ENCODE assay signal across 8 cellular contexts in the genomic region with DNA sequence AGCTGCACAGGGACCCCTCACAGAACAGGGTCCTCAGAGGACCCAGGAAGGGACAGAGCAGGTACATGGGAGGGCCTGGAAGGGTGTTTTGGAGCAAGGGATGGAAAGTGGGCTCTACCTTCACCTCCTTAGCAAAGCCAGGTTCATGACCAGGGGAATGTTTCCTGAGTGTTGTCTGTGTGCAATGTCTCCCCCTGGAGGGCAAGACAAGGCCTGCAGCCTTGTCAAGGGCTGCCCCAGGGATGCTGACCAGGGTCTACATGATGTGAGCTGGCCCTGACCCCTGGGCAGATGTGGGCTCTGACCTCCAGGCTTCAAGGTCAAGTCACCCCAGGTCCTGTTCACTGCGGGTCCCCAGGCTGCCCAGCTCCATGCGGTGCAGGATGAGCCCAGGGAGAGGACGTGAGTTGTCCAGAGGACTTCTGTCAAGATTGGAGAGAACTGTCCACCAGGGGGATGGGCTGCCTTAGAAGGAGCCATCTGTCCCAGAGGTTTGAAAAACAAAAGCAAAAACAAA. TPM values are rescaled to one million over a fixed set of nuclear protein-coding genes. Genes with fewer than 3 reads are reported as not detected.
DNase-seq lines count a peak whose midpoint lies in the region; ATAC-seq, FAIRE-seq and TF ChIP-seq lines count a peak whose summit lies in the region.

No MANE protein-coding gene starts in this region.

- no peak for FAIRE-seq in D721Med (lab: Jason Lieb, UNC)

- H3K27me3 Mint-ChIP-seq in activated naive CD8-positive, alpha-beta T cell = no peaks in the 10 kb centered on the region

- DNase-seq in D721Med (ENCODE audit: insufficient read length, low spot score) (no peak), SK-N-DZ (ENCODE audit: low spot score) (peak; percentile 39), cardiac septum (ENCODE audit: low spot score) (peak; percentile 82), putamen (ENCODE audit: low spot score) (peak; percentile 63), uterus (peak; percentile 37)

- peaks cover 28% of the 10 kb centered on the region for H3K4me1 Mint-ChIP-seq in activated naive CD8-positive, alpha-beta T cell (ENCODE audit: low read depth)

- no peak overlapping the region for H3K4me3 ChIP-seq in uterus

- H3K4me1 ChIP-seq in uterus = no peaks in the 10 kb centered on the region

- H3K27me3 ChIP-seq in uterus = no peaks in the 10 kb centered on the region

- TF ChIP-seq CTCF in D721Med (IDR thresholded peaks at IDR 0.05; ENCODE audit: insufficient read depth, missing control alignments) = peak; percentile 64
- TF ChIP-seq CTCF in uterus (IDR thresholded peaks at IDR 0.05) = peak; percentile 55 to 89 (median 74)

- no peaks in the 10 kb centered on the region for H3K36me3 Mint-ChIP-seq in activated naive CD8-positive, alpha-beta T cell

- H3K9me3 Mint-ChIP-seq in activated naive CD8-positive, alpha-beta T cell (ENCODE audit: low read depth) = no peaks in the 10 kb centered on the region

- ATAC-seq in HG03108 (IDR thresholded peaks at IDR 0.05; ENCODE audit: unreplicated experiment) = peak; percentile 59
- ATAC-seq in HG03521 (IDR thresholded peaks at IDR 0.05; ENCODE audit: unreplicated experiment) = no peak

- no peak for TF ChIP-seq POLR2A in uterus (IDR thresholded peaks at IDR 0.05)

- H3K36me3 ChIP-seq in uterus = no peaks in the 10 kb centered on the region

- H3K4me3 Mint-ChIP-seq in activated naive CD8-positive, alpha-beta T cell = peak overlapping the region; percentile 72

- H3K27ac ChIP-seq in uterus = peak overlapping the region in 1 of 2 donors; percentile 59

- H3K9me3 ChIP-seq in uterus = no peaks in the 10 kb centered on the region

- intact Hi-C loops in cardiac septum (cut with DNase I) (loop anchor here (2.0 kb wide), 1 partner anchor 79 kb away; no protein-coding TSS in a partner anchor), uterus (cut with DNase I; ENCODE audit: low total_unique reads) (no loop called here)

- H3K27ac Mint-ChIP-seq in activated naive CD8-positive, alpha-beta T cell = no peak overlapping the region

RNA-seq across cellular contexts. Expression of a gene that starts 1.0 kb away (rescaled TPM):
- not detected in 2 replicates for polyA plus RNA-seq in SK-N-DZ (2014; cell fraction: cytosol; rRNA removed)
- polyA plus RNA-seq in SK-N-DZ (2014; cell fraction: nucleus; rRNA removed) = not detected in 2 replicates
- total RNA-seq in cardiac septum = 2.8 TPM
- total RNA-seq in uterus = 10 to 100 TPM in 2 of 4 donors, under 1 TPM in 2; 0.51 to 24.7 (median 6.5) TPM
